Comparison of ENCODE assay signal across 10 cellular contexts in genomic region chr15:67199881-67200763, GRCh38. TPM values are rescaled to one million over a fixed set of nuclear protein-coding genes. Genes with fewer than 3 reads are reported as not detected.
DNase-seq lines count a peak whose midpoint lies in the region; ATAC-seq and TF ChIP-seq lines count a peak whose summit lies in the region.
"Had no signal": no experiment of that assay in that cellular context is flagged by ENCODE, and none has a peak within 500 bp of the region (broad histone marks: within the 10 kb centered on the region; RNA-seq: fewer than 3 reads in every experiment).

No MANE protein-coding gene starts in this region.

- no peak for ATAC-seq in T-helper 17 cell

- H3K27me3 Mint-ChIP-seq in T-helper 17 cell: no peaks in the 10 kb centered on the region
- H3K27me3 Mint-ChIP-seq: activated CD4-positive, alpha-beta memory T cell treated with anti-CD3 and anti-CD28 coated beads for 36 hours; dendritic cell treated with granulocyte-macrophage colony-stimulating factor and Interleukin-4, amounts not matched to agents 40 ng/mL and 50 ng/mL, for 4 days had no signal

- H3K36me3 Mint-ChIP-seq in T-helper 17 cell (ENCODE audit: low read depth): peaks cover 6% of the 10 kb centered on the region

- no peak overlapping the region for H3K9ac ChIP-seq in smooth muscle cell (ENCODE audit: low read depth)

- H3K9me3 ChIP-seq in T-helper 17 cell (ENCODE audit: control insufficient read depth, low read length, poor library complexity, severe bottlenecking): no peaks in the 10 kb centered on the region
- no peaks in the 10 kb centered on the region for H3K9me3 ChIP-seq in smooth muscle cell (replicated peaks; ENCODE audit: low read depth)

- TF ChIP-seq CTCF in fibroblast of mammary gland (conservative IDR thresholded peaks at IDR 0.05; ENCODE audit: control insufficient read depth, insufficient read depth, low read depth, low read length): no peak
- TF ChIP-seq CTCF in smooth muscle cell (IDR thresholded peaks at IDR 0.05; ENCODE audit: borderline replicate concordance, insufficient read depth, poor library complexity, severe bottlenecking): no peak

- peaks cover 22% of the 10 kb centered on the region for H3K4me1 Mint-ChIP-seq in T-helper 17 cell

- peak overlapping the region; percentile 5 for H3K4me2 ChIP-seq in smooth muscle cell

- H3K27ac Mint-ChIP-seq in T-helper 17 cell: peak overlapping the region; percentile 53
- H3K27ac Mint-ChIP-seq: activated CD4-positive, alpha-beta memory T cell treated with anti-CD3 and anti-CD28 coated beads for 36 hours; dendritic cell treated with granulocyte-macrophage colony-stimulating factor and Interleukin-4, amounts not matched to agents 40 ng/mL and 50 ng/mL, for 4 days had no signal

- no peak overlapping the region for H2AFZ ChIP-seq in smooth muscle cell (ENCODE audit: low read depth)

- H3F3A ChIP-seq in smooth muscle cell (ENCODE audit: low read depth): peaks cover 4% of the 10 kb centered on the region

- peaks cover 8% of the 10 kb centered on the region for H3K4me1 ChIP-seq in smooth muscle cell (ENCODE audit: low read depth)

- peak overlapping the region; percentile 3 for H3K27ac ChIP-seq in smooth muscle cell (ENCODE audit: low read depth)

- H3K4me3 Mint-ChIP-seq in T-helper 17 cell: no peak overlapping the region
- H3K4me3 Mint-ChIP-seq: activated CD4-positive, alpha-beta memory T cell treated with anti-CD3 and anti-CD28 coated beads for 36 hours; dendritic cell treated with granulocyte-macrophage colony-stimulating factor and Interleukin-4, amounts not matched to agents 40 ng/mL and 50 ng/mL, for 4 days had no signal

- no peaks in the 10 kb centered on the region for H3K79me2 ChIP-seq in smooth muscle cell (ENCODE audit: low read depth)

- DNase-seq in LHCN-M2 (ENCODE audit: low read depth): peak; percentile 95
- no peak for DNase-seq in T-helper 17 cell
- peak; percentile 79 for DNase-seq in fibroblast of mammary gland (ENCODE audit: low read depth)
- DNase-seq in smooth muscle cell (lab: John Stamatoyannopoulos, UW; ENCODE audit: unreplicated experiment): no peak
- DNase-seq in HK-2 (ENCODE audit: unreplicated experiment): no peak
- no peak for DNase-seq in UCSD-AML1 (lab: John Stamatoyannopoulos, UW; ENCODE audit: unreplicated experiment)
- DNase-seq in NCI-H1694 (lab: John Stamatoyannopoulos, UW): no peak
- DNase-seq: activated CD4-positive, alpha-beta memory T cell treated with anti-CD3 and anti-CD28 coated beads for 36 hours; NCI-H2171 had no signal

- H3K36me3 ChIP-seq in smooth muscle cell (ENCODE audit: low read depth): peaks cover 8% of the 10 kb centered on the region

- no peaks in the 10 kb centered on the region for H3K27me3 ChIP-seq in smooth muscle cell (ENCODE audit: low read depth)

- H3K4me3 ChIP-seq in fibroblast of mammary gland (ENCODE audit: control insufficient read depth, low read depth, low read length): no peak overlapping the region
- no peak overlapping the region for H3K4me3 ChIP-seq in smooth muscle cell

- 76% methylated on average over 8 of the region's 8 CpGs for WGBS in smooth muscle cell (ENCODE audit: low lambda C conversion rate)

- no peaks in the 10 kb centered on the region for H4K20me1 ChIP-seq in smooth muscle cell (ENCODE audit: low read depth)

RNA-seq across cellular contexts. Expression of gene AAGAB, which starts 54.3 kb away (rescaled TPM):
- total RNA-seq in LHCN-M2 (2014; rRNA removed) (51.8 and 57.0 TPM in 2 replicates), T-helper 17 cell (10 to 100 TPM; 29.0 to 30.6 TPM), smooth muscle cell (38.8 and 39.6 TPM in 2 replicates)
- polyA plus RNA-seq in LHCN-M2 (2012): 32.5 TPM
- 38.2 and 41.9 TPM in 2 replicates for polyA plus RNA-seq in smooth muscle cell

RNA-seq across cellular contexts. Expression of gene IQCH, which starts 54.5 kb away (rescaled TPM):
- 4.1 and 4.8 TPM in 2 replicates for total RNA-seq in LHCN-M2 (2014; rRNA removed)
- polyA plus RNA-seq in LHCN-M2 (2012): 1.0 TPM
- 1 to 10 TPM in 1 of 2 donors, under 1 TPM in 1; 0.70 to 1.2 TPM for total RNA-seq in T-helper 17 cell
- 2.9 and 3.2 TPM in 2 replicates for total RNA-seq in smooth muscle cell
- polyA plus RNA-seq in smooth muscle cell: 0.34 and 0.86 TPM in 2 replicates

Comparison
In these comparisons a context has a peak if more than half of its experiments do, and no peak if none do; other contexts are left out.
1. DNase-seq: peak in LHCN-M2 (single experiment) and fibroblast of mammary gland (single experiment); none in T-helper 17 cell (0 of 3), smooth muscle cell (single experiment), HK-2 (single experiment), UCSD-AML1 (single experiment) and NCI-H1694 (single experiment).